Comparison of ENCODE assay signal across 8 cellular contexts in genomic region chr2:9768388-9768787, GRCh38.
DNase-seq lines count a peak whose midpoint lies in the region; ATAC-seq and TF ChIP-seq lines count a peak whose summit lies in the region.

No MANE protein-coding gene starts in this region.

- no peak for TF ChIP-seq POLR2A in GM18505 (IDR thresholded peaks at IDR 0.05; ENCODE audit: borderline replicate concordance, extremely low read depth, insufficient read depth, insufficient read length)

- H3K36me3 ChIP-seq in KMS-11 (ENCODE audit: insufficient read depth), result no peaks in the 10 kb centered on the region
- no peaks in the 10 kb centered on the region for H3K36me3 ChIP-seq in skeletal muscle tissue (ENCODE audit: control insufficient read depth in 3 of 3, insufficient read depth in 3 of 3, low read length in 3 of 3)

- H3K27ac ChIP-seq in KMS-11 (no peak overlapping the region), skeletal muscle tissue (ENCODE audit: low read depth, low read length) (peak overlapping the region; percentile 8)

- H3K9me3 ChIP-seq in skeletal muscle tissue (ENCODE audit: control insufficient read depth in 3 of 3, low read length in 3 of 3), result no peaks in the 10 kb centered on the region

- H3K9me3 Mint-ChIP-seq in immature natural killer cell, result no peaks in the 10 kb centered on the region

- H3K36me3 Mint-ChIP-seq in immature natural killer cell, result no peaks in the 10 kb centered on the region

- H3K4me1 ChIP-seq in KMS-11 (ENCODE audit: low read depth, poor library complexity, severe bottlenecking) (peaks cover 64% of the 10 kb centered on the region), skeletal muscle tissue (ENCODE audit: control insufficient read depth in 3 of 3, insufficient read depth in 3 of 3, low read length in 3 of 3) (peaks cover 44 to 57% (median 47%) of the 10 kb centered on the region in 3 donors)

- H3K79me2 ChIP-seq in KMS-11 (ENCODE audit: insufficient read depth, low read depth), result no peaks in the 10 kb centered on the region

- DNase-seq in NCI-H774 (lab: John Stamatoyannopoulos, UW), result peak; percentile 86
- DNase-seq in epithelial cell of proximal tubule (ENCODE audit: low read depth), result no peak
- DNase-seq in medulla oblongata (ENCODE audit: extremely low spot score), result no peak
- no peak for DNase-seq in immature natural killer cell

- ATAC-seq in GM18505 (IDR thresholded peaks at IDR 0.05; ENCODE audit: unreplicated experiment), result no peak
- no peak for ATAC-seq in GM21717 (IDR thresholded peaks at IDR 0.05; ENCODE audit: unreplicated experiment)

- H3K27ac Mint-ChIP-seq in immature natural killer cell, result peak overlapping the region in 1 of 6 donors; percentile 21

- no peak overlapping the region for H3K4me3 ChIP-seq in KMS-11 (IDR thresholded peaks at IDR 0.05; ENCODE audit: insufficient read depth, low read depth, low read length)
- H3K4me3 ChIP-seq in epithelial cell of proximal tubule (ENCODE audit: low read depth, low read length), result no peak overlapping the region
- no peak overlapping the region for H3K4me3 ChIP-seq in skeletal muscle tissue (ENCODE audit: low read length in 3 of 3)

- TF ChIP-seq CTCF in KMS-11 (conservative IDR thresholded peaks at IDR 0.05; ENCODE audit: low read depth, low read length) (peak; percentile 37; the same call in 1 of the 2 replicates), epithelial cell of proximal tubule (conservative IDR thresholded peaks at IDR 0.05; ENCODE audit: low read depth, low read length) (peak; percentile 34)

- peak overlapping the region; percentile 26 for H3K4me2 ChIP-seq in KMS-11

- H3K9ac ChIP-seq in KMS-11, result no peak overlapping the region
- H3K9ac ChIP-seq in skeletal muscle tissue (ENCODE audit: low read depth in 1 of 3, low read length in 3 of 3), result peak overlapping the region; percentile 7 to 60 (median 32)

- no peak overlapping the region for H3K4me3 Mint-ChIP-seq in immature natural killer cell

- H2AFZ ChIP-seq in KMS-11 (ENCODE audit: low read depth), result peak overlapping the region; percentile 9; the same call in 1 of the 2 replicates

- H3K27me3 ChIP-seq in KMS-11 (ENCODE audit: insufficient read depth, low read depth), result no peaks in the 10 kb centered on the region
- H3K27me3 ChIP-seq in skeletal muscle tissue (ENCODE audit: control insufficient read depth in 3 of 3, insufficient read depth in 3 of 3, low read length in 3 of 3), result no peaks in the 10 kb centered on the region

- no peaks in the 10 kb centered on the region for H4K20me1 ChIP-seq in KMS-11 (ENCODE audit: insufficient read depth)

- H3K27me3 Mint-ChIP-seq in immature natural killer cell (ENCODE audit: low read depth in 3 of 3), result peaks cover 0 to 3% (median 2%) of the 10 kb centered on the region in 3 donors

- peaks cover 8 to 18% of the 10 kb centered on the region in 2 donors for H3K4me1 Mint-ChIP-seq in immature natural killer cell
